ENCODE assay signal across 11 cellular contexts in genomic region chr10:49183596-49184542, GRCh38. TPM values are rescaled to one million over a fixed set of nuclear protein-coding genes. Genes with fewer than 3 reads are reported as not detected.
DNase-seq lines count a peak whose midpoint lies in the region; ATAC-seq and TF ChIP-seq lines count a peak whose summit lies in the region.
"Had no signal": no experiment of that assay in that cellular context is flagged by ENCODE, and none has a peak within 500 bp of the region (broad histone marks: within the 10 kb centered on the region; RNA-seq: fewer than 3 reads in every experiment).

No MANE protein-coding gene starts in this region.

- CTCF ChIA-PET in activated B cell treated with CpG ODN at 0.5 μM for 24 hours (lab: Charles Lee), result no interaction called here

- peaks cover 31% of the 10 kb centered on the region for H3K4me1 ChIP-seq in CD4-positive, CD25-positive, alpha-beta regulatory T cell (ENCODE audit: control insufficient read depth, insufficient read depth, low read length, poor library complexity, severe bottlenecking)
- peaks cover 59% of the 10 kb centered on the region for H3K4me1 ChIP-seq in lower lobe of right lung
- H3K4me1 ChIP-seq: SJSA1 had no signal

- H3K9me3 ChIP-seq in CD4-positive, CD25-positive, alpha-beta regulatory T cell (ENCODE audit: control insufficient read depth in 2 of 2, low read length in 2 of 2), result no peaks in the 10 kb centered on the region
- no peaks in the 10 kb centered on the region for H3K9me3 ChIP-seq in lower lobe of right lung
- H3K9me3 ChIP-seq: SJSA1 had no signal

- H3K9me3 Mint-ChIP-seq in CD4-positive, CD25-positive, alpha-beta regulatory T cell, result no peaks in the 10 kb centered on the region
- no peaks in the 10 kb centered on the region for H3K9me3 Mint-ChIP-seq in activated B cell treated with CpG ODN at 0.5 μM for 24 hours

- no peaks in the 10 kb centered on the region for H3K36me3 Mint-ChIP-seq in CD4-positive, CD25-positive, alpha-beta regulatory T cell
- H3K36me3 Mint-ChIP-seq in activated B cell treated with CpG ODN at 0.5 μM for 24 hours (ENCODE audit: low read depth), result peaks cover 2% of the 10 kb centered on the region

- no peak for TF ChIP-seq CTCF in activated B cell treated with CpG ODN at 0.5 μM for 24 hours (IDR thresholded peaks at IDR 0.05)
- no peak for TF ChIP-seq CTCF in lower lobe of right lung (IDR thresholded peaks at IDR 0.05)

- no peaks in the 10 kb centered on the region for H3K27me3 ChIP-seq in CD4-positive, CD25-positive, alpha-beta regulatory T cell (ENCODE audit: control insufficient read depth, insufficient read depth, low read length)
- H3K27me3 ChIP-seq in lower lobe of right lung (ENCODE audit: low read depth), result no peaks in the 10 kb centered on the region
- H3K27me3 ChIP-seq: SJSA1 had no signal

- POLR2A ChIA-PET in activated B cell treated with CpG ODN at 0.5 μM for 24 hours (lab: Charles Lee), result no interaction called here

- peaks cover 16 to 58% (median 37%) of the 10 kb centered on the region in 4 donors for H3K4me1 Mint-ChIP-seq in CD4-positive, CD25-positive, alpha-beta regulatory T cell
- peaks cover 92% of the 10 kb centered on the region for H3K4me1 Mint-ChIP-seq in activated B cell treated with CpG ODN at 0.5 μM for 24 hours

- peak in 1 of 3 donors; percentile 80 for DNase-seq in CD4-positive, CD25-positive, alpha-beta regulatory T cell
- no peak for DNase-seq in activated B cell treated with CpG ODN at 0.5 μM for 24 hours
- no peak for DNase-seq in lower lobe of right lung
- DNase-seq in NCI-H1048 (lab: John Stamatoyannopoulos, UW), result no peak
- no peak for DNase-seq in COR-L47 (lab: John Stamatoyannopoulos, UW)
- DNase-seq in kidney tubule cell (ENCODE audit: low spot score), result no peak
- DNase-seq: NCI-H2171 had no signal

- H3K4me3 ChIP-seq in CD4-positive, CD25-positive, alpha-beta regulatory T cell (ENCODE audit: low read depth, low read length), result peak overlapping the region; percentile 43
- peak overlapping the region; percentile 23 for H3K4me3 ChIP-seq in lower lobe of right lung
- H3K4me3 ChIP-seq: SJSA1 had no signal

- H3K27ac ChIP-seq in CD4-positive, CD25-positive, alpha-beta regulatory T cell (ENCODE audit: insufficient read depth, low read length, poor library complexity, severe bottlenecking), result peak overlapping the region; percentile 49
- H3K27ac ChIP-seq in lower lobe of right lung, result no peak overlapping the region
- H3K27ac ChIP-seq: SJSA1 had no signal

- peak overlapping the region in 2 of 3 donors; percentile 32 to 38 for H3K27ac Mint-ChIP-seq in CD4-positive, CD25-positive, alpha-beta regulatory T cell
- peak overlapping the region; percentile 67 for H3K27ac Mint-ChIP-seq in activated B cell treated with CpG ODN at 0.5 μM for 24 hours

- intact Hi-C loops in activated B cell treated with CpG ODN at 0.5 μM for 24 hours (cut with micrococcal nuclease) (loop anchor here (2.0 kb wide), 1 partner anchor 19 kb away; no protein-coding TSS in a partner anchor), lower lobe of right lung (cut with DNase I) (no loop called here)

- ATAC-seq in CD4-positive, CD25-positive, alpha-beta regulatory T cell (ENCODE audit: low read depth in 2 of 2), result peak; percentile 49 to 50
- ATAC-seq in GM18517 (IDR thresholded peaks at IDR 0.05; ENCODE audit: unreplicated experiment), result peak; percentile 30
- ATAC-seq in activated B cell treated with CpG ODN at 0.5 μM for 24 hours (ENCODE audit: low read depth), result peak; percentile 11
- ATAC-seq in lower lobe of right lung, result peak; percentile 17 to 59
- ATAC-seq in HG03139 (IDR thresholded peaks at IDR 0.05; ENCODE audit: unreplicated experiment), result no peak

- no peaks in the 10 kb centered on the region for H3K27me3 Mint-ChIP-seq in CD4-positive, CD25-positive, alpha-beta regulatory T cell
- H3K27me3 Mint-ChIP-seq in activated B cell treated with CpG ODN at 0.5 μM for 24 hours, result no peaks in the 10 kb centered on the region

- H3K36me3 ChIP-seq in CD4-positive, CD25-positive, alpha-beta regulatory T cell (ENCODE audit: control insufficient read depth, insufficient read depth, low read length), result no peaks in the 10 kb centered on the region
- H3K36me3 ChIP-seq in lower lobe of right lung, result no peaks in the 10 kb centered on the region
- H3K36me3 ChIP-seq: SJSA1 had no signal

- peak overlapping the region; percentile 33 to 91 (median 76) for H3K4me3 Mint-ChIP-seq in CD4-positive, CD25-positive, alpha-beta regulatory T cell
- no peak overlapping the region for H3K4me3 Mint-ChIP-seq in activated B cell treated with CpG ODN at 0.5 μM for 24 hours

RNA-seq across cellular contexts. Expression of gene TMEM273, which starts 4.3 kb away (rescaled TPM):
- total RNA-seq in CD4-positive, CD25-positive, alpha-beta regulatory T cell, result 7.9 TPM
- 10 to 100 TPM; 16.4 to 46.2 (median 35.8) TPM for polyA plus RNA-seq in CD4-positive, CD25-positive, alpha-beta regulatory T cell
- total RNA-seq in activated B cell treated with CpG ODN at 0.5 μM for 24 hours, result 6.7 and 8.5 TPM in 2 replicates
- total RNA-seq in lower lobe of right lung, result 48.5 TPM
- total RNA-seq: SJSA1 had no signal

RNA-seq across cellular contexts. Expression of gene FAM170B, which starts 50.0 kb away (rescaled TPM):
- total RNA-seq in CD4-positive, CD25-positive, alpha-beta regulatory T cell, result not detected
- polyA plus RNA-seq in CD4-positive, CD25-positive, alpha-beta regulatory T cell, result not detected
- total RNA-seq in activated B cell treated with CpG ODN at 0.5 μM for 24 hours (not detected in 2 replicates), lower lobe of right lung (not detected)
- total RNA-seq: omental fat pad, SJSA1 had no signal
